ENCODE assay signal across 8 cellular contexts in genomic region chr12:219891-220352, GRCh38. TPM values are rescaled to one million over a fixed set of nuclear protein-coding genes. Genes with fewer than 3 reads are reported as not detected.
DNase-seq lines count a peak whose midpoint lies in the region; ATAC-seq, FAIRE-seq and TF ChIP-seq lines count a peak whose summit lies in the region.

No MANE protein-coding gene starts in this region.

- no peak overlapping the region for H3K4me3 ChIP-seq in A549
- no peak overlapping the region for H3K4me3 ChIP-seq in Jurkat, Clone E6-1 (ENCODE audit: low read length)
- no peak overlapping the region for H3K4me3 ChIP-seq in retinal pigment epithelial cell (ENCODE audit: low read length)

- CTCF ChIA-PET in A549 (lab: Yijun Ruan, JAX) = interaction anchor here (0.7 to 3.1 kb wide), 21 partner anchors 8 to 327 kb away, joined by 3 to 20 read pairs (median 5); no protein-coding TSS in a partner anchor

- peak; percentile 70 for TF ChIP-seq CTCF in A549 (IDR thresholded peaks at IDR 0.05)
- peak; percentile 92 for TF ChIP-seq CTCF in retinal pigment epithelial cell (conservative IDR thresholded peaks at IDR 0.05; ENCODE audit: low read depth, low read length)

- peak overlapping the region in 1 of 2 experiments; percentile 60; a peak in 2 of 6 replicates for H3K27ac ChIP-seq in A549

- POLR2A ChIA-PET in A549 (lab: Yijun Ruan, JAX) = interaction anchor here (0.6 kb wide), 1 partner anchor 87 kb away, joined by 3 read pairs; no protein-coding TSS in a partner anchor

- peak; percentile 76 to 79 for TF ChIP-seq RAD21 in A549 (conservative IDR thresholded peaks at IDR 0.05 in 1 of 2, IDR thresholded peaks at IDR 0.05 in 1 of 2)

- no peaks in the 10 kb centered on the region for H3K4me1 ChIP-seq in A549

- no peak for TF ChIP-seq EP300 in A549 (IDR thresholded peaks at IDR 0.05)

- DNase-seq in A549 (ENCODE audit: low read depth in 1 of 2, low spot score in 1 of 2) (peak; percentile 84 to 88), GM12891 (ENCODE audit: insufficient read length, low spot score) (peak; percentile 65), RKO (ENCODE audit: low spot score) (peak; percentile 68), hepatic stellate cell (ENCODE audit: low spot score) (peak; percentile 76), retinal pigment epithelial cell (ENCODE audit: low read depth) (peak; percentile 26), cortex of kidney (lab: John Stamatoyannopoulos, UW) (no peak)
- peak; percentile 79 for DNase-seq in Jurkat, Clone E6-1 (ENCODE audit: low read depth, low spot score)
- peak; percentile 40 for DNase-seq in activated naive CD4-positive, alpha-beta T cell treated with anti-CD3 and anti-CD28 coated beads, Interleukin-2, amount 50 U/mL, for 16 hours

- FAIRE-seq in A549 (lab: Jason Lieb, UNC) (peak; percentile 13), GM12891 (lab: Jason Lieb, UNC) (no peak)

- H3K4me2 ChIP-seq in A549 = peak overlapping the region; percentile 56

- ATAC-seq in A549 = peak; percentile 94 to 99

- TF ChIP-seq POLR2A in A549 (IDR thresholded peaks at IDR 0.05; ENCODE audit: low read length) (no peak), GM12891 (IDR thresholded peaks at IDR 0.05; ENCODE audit: low read depth, low read length) (no peak)

- WGBS in A549 (ENCODE audit: missing lambda C conversion rate) = 48% methylated on average over 4 of the region's 17 CpGs

- no peaks in the 10 kb centered on the region for H3K9me3 ChIP-seq in A549

TF ChIP-seq in A549, 52 proteins besides CTCF, POLR2A, EP300 and RAD21:
- TF ChIP-seq NFE2L2 (conservative IDR thresholded peaks at IDR 0.05; ENCODE audit: low read length) = no peak
- 0 out of 2 replicates have a peak, but pooled peaks have one; percentile 20 for TF ChIP-seq MAX (IDR thresholded peaks at IDR 0.05)
- 0 out of 2 replicates have a peak, but pooled peaks have one; percentile 6 for TF ChIP-seq BHLHE40 (IDR thresholded peaks at IDR 0.05; ENCODE audit: low read depth, low read length)
- 0 out of 2 replicates have a peak, but pooled peaks have one; percentile 49 for TF ChIP-seq MAZ (IDR thresholded peaks at IDR 0.05; ENCODE audit: borderline replicate concordance, low read depth, low read length)
- TF ChIP-seq ZFP36 (IDR thresholded peaks at IDR 0.05; ENCODE audit: borderline replicate concordance, partially characterized antibody) = no peak
- peak; percentile 69 for TF ChIP-seq SMC3 (IDR thresholded peaks at IDR 0.05)
- no peak for TF ChIP-seq MAFK (IDR thresholded peaks at IDR 0.05; ENCODE audit: partially characterized antibody)

TF ChIP-seq in GM12891, 5 proteins besides CTCF, POLR2A, EP300 and RAD21:
- TF ChIP-seq TAF1 (IDR thresholded peaks at IDR 0.05; ENCODE audit: low read depth, low read length) (no peak), PAX5 (IDR thresholded peaks at IDR 0.05; ENCODE audit: insufficient read depth, low read length, severe bottlenecking) (no peak), SPI1 (IDR thresholded peaks at IDR 0.05; ENCODE audit: low read depth, low read length) (0 out of 2 replicates have a peak, but pooled peaks have one; percentile 42)

RNA-seq across cellular contexts. Expression of gene SLC6A12, which starts 6.0 kb away (rescaled TPM):
- 0.78 and 1.2 TPM in 2 replicates for polyA plus RNA-seq in A549 (2011; rRNA removed)
- polyA plus RNA-seq in A549 (2012; cell fraction: cytosol; rRNA removed) = 0.08 and 0.29 TPM in 2 replicates
- 0.39 and 0.42 TPM in 2 replicates for polyA plus RNA-seq in A549 (2012; cell fraction: nucleus; rRNA removed)
- polyA plus RNA-seq in A549 (2017; fragmentation: RNase III; extraction: RNeasy Plus Mini Kit Qiagen cat#74134 plus additional on column Dnase treatment) = 0.88 to 4.4 TPM (median 3.9 TPM) in 3 replicates
- 2.3 and 3.7 TPM in 2 replicates for polyA minus RNA-seq in A549 (2011; rRNA and poly(A)+ RNA removed)
- polyA plus RNA-seq in GM12891 (2012; ENCODE audit: low read depth, missing spikeins) = 0.49 TPM
- polyA plus RNA-seq in Jurkat, Clone E6-1 (2012; ENCODE audit: insufficient read depth, insufficient read length) = not detected

RNA-seq across cellular contexts. Expression of gene SLC6A13, which starts 42.7 kb away (rescaled TPM):
- polyA plus RNA-seq in A549 (2011; rRNA removed) (0.22 and 0.43 TPM in 2 replicates), A549 (2017; fragmentation: RNase III; extraction: RNeasy Plus Mini Kit Qiagen cat#74134 plus additional on column Dnase treatment) (0.20 to 0.61 TPM (median 0.49 TPM) in 3 replicates)
- polyA plus RNA-seq in A549 (2012; cell fraction: cytosol; rRNA removed) = 0.09 and 0.11 TPM in 2 replicates
- polyA plus RNA-seq in A549 (2012; cell fraction: nucleus; rRNA removed) = 1.0 and 1.4 TPM in 2 replicates
- 0.17 and 0.24 TPM in 2 replicates for polyA minus RNA-seq in A549 (2011; rRNA and poly(A)+ RNA removed)
- polyA plus RNA-seq in GM12891 (2012; ENCODE audit: low read depth, missing spikeins) = 1.2 TPM
- polyA plus RNA-seq in Jurkat, Clone E6-1 (2012; ENCODE audit: insufficient read depth, insufficient read length) = not detected
